18 cellular contexts compared by ENCODE assay signal in the genomic region with DNA sequence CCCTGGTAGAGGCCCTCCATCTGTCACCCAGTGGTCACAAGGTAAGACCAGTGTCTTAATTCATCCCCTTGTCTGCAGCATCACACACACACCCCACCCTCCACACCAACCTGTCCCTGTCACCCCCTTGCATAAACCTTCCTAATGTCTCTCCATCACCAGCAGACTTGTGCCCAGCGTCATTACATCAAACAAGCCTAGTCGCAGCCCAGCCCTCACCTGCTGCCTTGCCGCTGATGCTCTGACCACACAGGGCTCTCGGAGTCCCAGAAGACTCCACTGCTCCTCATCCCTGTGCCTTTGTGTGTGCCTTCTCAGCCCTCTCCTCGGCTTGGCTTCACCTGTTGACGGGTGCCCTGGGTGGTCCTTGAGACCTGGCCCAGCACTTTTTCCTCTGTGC.
DNase-seq lines count a peak whose midpoint lies in the region; ATAC-seq, FAIRE-seq and TF ChIP-seq lines count a peak whose summit lies in the region.
"Had no signal": no experiment of that assay in that cellular context is flagged by ENCODE, and none has a peak within 500 bp of the region (broad histone marks: within the 10 kb centered on the region; RNA-seq: fewer than 3 reads in every experiment).

No MANE protein-coding gene starts in this region.

- H3K79me1 ChIP-seq in mesenchymal stem cell (replicated peaks; ENCODE audit: low read length, poor library complexity, severe bottlenecking) (peaks cover 59% of the 10 kb centered on the region), neuronal stem cell (ENCODE audit: low read depth, low read length) (peaks cover 21% of the 10 kb centered on the region)

- H3K4me2 ChIP-seq in A549 (no peak overlapping the region), mesenchymal stem cell (ENCODE audit: low read length, poor library complexity, severe bottlenecking) (no peak overlapping the region), neuronal stem cell (ENCODE audit: insufficient read depth, low read length, poor library complexity, severe bottlenecking) (no peak overlapping the region)
- H3K4me2 ChIP-seq: GM23338 had no signal

- TF ChIP-seq EP300 in A549 (IDR thresholded peaks at IDR 0.05) = no peak

- no peak for TF ChIP-seq POLR2A in A549 (IDR thresholded peaks at IDR 0.05; ENCODE audit: low read length)

- no peaks in the 10 kb centered on the region for H3K9me3 ChIP-seq in A549
- H3K9me3 ChIP-seq in mesenchymal stem cell (ENCODE audit: control insufficient read depth, low read length) = no peaks in the 10 kb centered on the region
- no peaks in the 10 kb centered on the region for H3K9me3 ChIP-seq in neuronal stem cell (replicated peaks in 1 of 2; ENCODE audit: control insufficient read depth in 2 of 2, insufficient read depth in 1 of 2, low read depth in 1 of 2, low read length in 2 of 2)
- H3K9me3 ChIP-seq in psoas muscle = no peaks in the 10 kb centered on the region
- H3K9me3 ChIP-seq: BE2C had no signal

- H3K36me3 ChIP-seq in mesenchymal stem cell (ENCODE audit: control insufficient read depth in 1 of 2, insufficient read depth in 2 of 2, low read depth in 1 of 2, low read length in 2 of 2) (peaks cover 3 to 24% of the 10 kb centered on the region in 2 experiments), neuronal stem cell (replicated peaks in 1 of 2; ENCODE audit: control insufficient read depth in 2 of 2, insufficient read depth in 2 of 2, low read length in 2 of 2) (peaks cover 3 to 35% of the 10 kb centered on the region in 2 donors), psoas muscle (ENCODE audit: insufficient read depth in 1 of 2, low read depth in 1 of 2) (no peaks in the 10 kb centered on the region)
- H3K36me3 ChIP-seq: BE2C had no signal

- DNase-seq in A549 (ENCODE audit: low read depth in 1 of 2, low spot score in 1 of 2) = no peak
- no peak for DNase-seq in HTR-8/SVneo (ENCODE audit: insufficient read length, low spot score)
- DNase-seq in mesenchymal stem cell = no peak
- DNase-seq in neuronal stem cell (ENCODE audit: low spot score) = no peak
- DNase-seq in psoas muscle = no peak
- no peak for DNase-seq in D721Med (ENCODE audit: insufficient read length, low spot score)
- no peak for DNase-seq in activated naive CD4-positive, alpha-beta T cell treated with Interleukin-2 at 50 U/mL for 16 hours
- DNase-seq in foreskin fibroblast = no peak
- DNase-seq: ACHN; BE2C; C1 segment of cervical spinal cord; CD4-positive, CD25-positive, alpha-beta regulatory T cell; COR-L47; HCEC 1CT had no signal

- no peak overlapping the region for H3K14ac ChIP-seq in mesenchymal stem cell (ENCODE audit: low read length in 2 of 2)
- peak overlapping the region; percentile 58 for H3K14ac ChIP-seq in neuronal stem cell (ENCODE audit: low read length)

- no peak overlapping the region for H3K4ac ChIP-seq in mesenchymal stem cell (ENCODE audit: low read depth in 1 of 2, low read length in 2 of 2)
- H3K4ac ChIP-seq in neuronal stem cell (ENCODE audit: low read length) = peak overlapping the region; percentile 13

- H2BK5ac ChIP-seq in mesenchymal stem cell (ENCODE audit: low read depth, low read length, poor library complexity, severe bottlenecking) (no peak overlapping the region), neuronal stem cell (ENCODE audit: low read length) (peak overlapping the region; percentile 41)

- no peak for TF ChIP-seq RAD21 in A549 (conservative IDR thresholded peaks at IDR 0.05 in 1 of 2, IDR thresholded peaks at IDR 0.05 in 1 of 2)

- no peak for ATAC-seq in A549
- no peak for ATAC-seq in psoas muscle
- ATAC-seq: GM23338 had no signal

- POLR2A ChIA-PET in A549 (lab: Yijun Ruan, JAX) = no interaction called here

- H3K9ac ChIP-seq in mesenchymal stem cell (ENCODE audit: low read length) = no peak overlapping the region
- H3K9ac ChIP-seq in neuronal stem cell (ENCODE audit: low read depth, low read length, poor library complexity) = no peak overlapping the region

- 96% methylated on average over 6 of the region's 6 CpGs for WGBS in A549 (ENCODE audit: missing lambda C conversion rate)
- 94% methylated on average over 6 of the region's 6 CpGs for WGBS in mesenchymal stem cell
- no CpG with 5 or more reads among the region's 6 CpGs for WGBS in neuronal stem cell (ENCODE audit: extremely low coverage in 2 of 2, insufficient read length in 2 of 2, insufficient replicate concordance in 1 of 2), 2 donors
- 92 to 96% (median 95%) methylated on average over 6 of the region's 6 CpGs for WGBS in psoas muscle, 3 donors

- H2AK5ac ChIP-seq in mesenchymal stem cell (ENCODE audit: low read length, severe bottlenecking) = no peak overlapping the region
- no peak overlapping the region for H2AK5ac ChIP-seq in neuronal stem cell (ENCODE audit: low read depth, low read length)

- CTCF ChIA-PET in A549 (lab: Yijun Ruan, JAX) = interaction anchor here (1.5 kb wide), 1 partner anchor 165 kb away, joined by 4 read pairs; no protein-coding TSS in a partner anchor

- H4K91ac ChIP-seq in mesenchymal stem cell (ENCODE audit: low read length) (peak overlapping the region; percentile 79), neuronal stem cell (ENCODE audit: low read depth, low read length, poor library complexity) (peak overlapping the region; percentile 64)

- peaks cover 85% of the 10 kb centered on the region for H3K4me1 ChIP-seq in A549
- H3K4me1 ChIP-seq in mesenchymal stem cell (ENCODE audit: control insufficient read depth, insufficient read depth, low read depth, low read length) = peaks cover 21% of the 10 kb centered on the region
- H3K4me1 ChIP-seq in neuronal stem cell (ENCODE audit: control insufficient read depth in 2 of 2, insufficient read depth in 1 of 2, low read depth in 1 of 2, low read length in 2 of 2) = peaks cover 15 to 17% of the 10 kb centered on the region in 2 donors
- H3K4me1 ChIP-seq in psoas muscle = no peaks in the 10 kb centered on the region

- peak overlapping the region in 1 of 2 experiments; percentile 35 for H2BK12ac ChIP-seq in mesenchymal stem cell (ENCODE audit: low read length in 2 of 2)
- no peak overlapping the region for H2BK12ac ChIP-seq in neuronal stem cell (ENCODE audit: low read length)

- H2BK120ac ChIP-seq in mesenchymal stem cell (ENCODE audit: low read depth, low read length) = no peak overlapping the region
- H2BK120ac ChIP-seq in neuronal stem cell (ENCODE audit: low read depth, low read length) = no peak overlapping the region

- H3K23ac ChIP-seq in mesenchymal stem cell (ENCODE audit: low read length in 2 of 2) (peak overlapping the region in 1 of 2 experiments; percentile 34), neuronal stem cell (ENCODE audit: low read depth, low read length, poor library complexity) (peak overlapping the region; percentile 14)

- H3K27me3 ChIP-seq in mesenchymal stem cell (ENCODE audit: control insufficient read depth in 1 of 2, insufficient read depth in 1 of 2, low read length in 2 of 2) = no peaks in the 10 kb centered on the region
- no peaks in the 10 kb centered on the region for H3K27me3 ChIP-seq in neuronal stem cell (ENCODE audit: control insufficient read depth in 3 of 3, insufficient read depth in 3 of 3, low read depth in 1 of 3, low read length in 3 of 3)
- H3K27me3 ChIP-seq in psoas muscle (ENCODE audit: insufficient read depth in 3 of 3, low read length in 2 of 3) = no peaks in the 10 kb centered on the region
- H3K27me3 ChIP-seq: BE2C had no signal

- H3K27ac ChIP-seq in A549 (peak overlapping the region; percentile 67 to 95; a peak in 4 of 6 replicates), mesenchymal stem cell (ENCODE audit: low read length, poor library complexity, severe bottlenecking) (no peak overlapping the region), neuronal stem cell (replicated peaks; ENCODE audit: low read length) (no peak overlapping the region), psoas muscle (no peak overlapping the region)

- TF ChIP-seq CTCF in A549 (IDR thresholded peaks at IDR 0.05) (no peak), psoas muscle (IDR thresholded peaks at IDR 0.05) (no peak), D721Med (IDR thresholded peaks at IDR 0.05; ENCODE audit: insufficient read depth, missing control alignments) (no peak), foreskin fibroblast (IDR thresholded peaks at IDR 0.05; ENCODE audit: low read depth, low read length) (no peak)

- H3K18ac ChIP-seq in mesenchymal stem cell (ENCODE audit: low read depth in 1 of 2, low read length in 2 of 2) = no peak overlapping the region
- peak overlapping the region; percentile 81 for H3K18ac ChIP-seq in neuronal stem cell (ENCODE audit: low read length)

- intact Hi-C loops in psoas muscle (cut with DNase I) = no loop called here

- H2AFZ ChIP-seq in mesenchymal stem cell (ENCODE audit: low read depth, low read length) (no peak overlapping the region), neuronal stem cell (ENCODE audit: low read length) (no peak overlapping the region)
- H2AFZ ChIP-seq: GM23338 had no signal

- FAIRE-seq in A549 (lab: Jason Lieb, UNC) = no peak
- FAIRE-seq in HTR-8/SVneo (lab: Jason Lieb, UNC) = peak; percentile 62
- FAIRE-seq in D721Med (lab: Jason Lieb, UNC) = no peak
- FAIRE-seq: G401.6, GM12891, H54 had no signal

- H3K4me3 ChIP-seq in A549 (no peak overlapping the region), mesenchymal stem cell (ENCODE audit: insufficient read depth in 1 of 2, low read depth in 1 of 2, low read length in 2 of 2) (no peak overlapping the region), neuronal stem cell (ENCODE audit: low read length in 2 of 2) (no peak overlapping the region), psoas muscle (no peak overlapping the region), foreskin fibroblast (ENCODE audit: low read depth in 1 of 2, low read length in 2 of 2) (no peak overlapping the region)
- H3K4me3 ChIP-seq: GM23338 had no signal

- no peak overlapping the region for H2BK15ac ChIP-seq in mesenchymal stem cell (ENCODE audit: low read depth, poor library complexity, severe bottlenecking)
- H2BK15ac ChIP-seq in neuronal stem cell (ENCODE audit: low read length) = no peak overlapping the region

- no peak overlapping the region for H4K8ac ChIP-seq in mesenchymal stem cell (ENCODE audit: low read length)
- H4K8ac ChIP-seq in neuronal stem cell (ENCODE audit: low read depth, low read length) = no peak overlapping the region

TF ChIP-seq in A549, 52 proteins besides CTCF, POLR2A, EP300 and RAD21 (continues in another document):
- TF ChIP-seq MYC (IDR thresholded peaks at IDR 0.05; ENCODE audit: borderline replicate concordance, low read length) (no peak), MAFK (IDR thresholded peaks at IDR 0.05; ENCODE audit: partially characterized antibody) (no peak), POLR2AphosphoS2 (conservative IDR thresholded peaks at IDR 0.05; ENCODE audit: low read length) (peak; percentile 54; the same call in 1 of the 2 replicates), NR3C1 (IDR thresholded peaks at IDR 0.05) (no peak), HOXA7 (CRISPR knock-in tag; IDR thresholded peaks at IDR 0.05) (no peak), KDM1A (IDR thresholded peaks at IDR 0.05; ENCODE audit: low read depth) (no peak)
- TF ChIP-seq, protein P1, sequence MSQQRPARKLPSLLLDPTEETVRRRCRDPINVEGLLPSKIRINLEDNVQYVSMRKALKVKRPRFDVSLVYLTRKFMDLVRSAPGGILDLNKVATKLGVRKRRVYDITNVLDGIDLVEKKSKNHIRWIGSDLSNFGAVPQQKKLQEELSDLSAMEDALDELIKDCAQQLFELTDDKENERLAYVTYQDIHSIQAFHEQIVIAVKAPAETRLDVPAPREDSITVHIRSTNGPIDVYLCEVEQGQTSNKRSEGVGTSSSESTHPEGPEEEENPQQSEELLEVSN (IDR thresholded peaks at IDR 0.05; ENCODE audit: borderline replicate concordance, low read depth) = no peak

Comparison
In these comparisons a context has a peak if more than half of its experiments do, and no peak if none do; other contexts are left out.
1. H3K27ac ChIP-seq: peak in A549 (2 of 2); none in mesenchymal stem cell (single experiment), neuronal stem cell (single experiment) and psoas muscle (single experiment).